In the genomic region with DNA sequence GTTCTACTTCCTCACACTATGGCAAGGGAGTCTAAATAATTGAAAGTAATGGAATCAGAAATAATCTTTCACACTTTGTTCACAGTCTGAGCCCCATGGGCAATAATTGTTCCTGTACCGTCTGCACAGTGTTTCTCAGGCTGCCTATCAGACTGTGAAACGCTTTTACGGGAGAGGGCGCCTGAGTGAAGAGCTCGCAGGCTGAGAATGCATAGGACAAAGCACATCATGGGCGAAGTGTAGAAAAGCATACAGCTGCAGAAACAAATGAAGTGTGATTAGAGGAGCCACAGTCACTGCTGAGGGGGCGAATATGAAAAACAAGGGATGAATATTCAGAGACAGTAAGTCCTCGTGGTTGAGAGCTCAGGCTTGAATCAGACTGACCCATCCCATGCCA, we compare ENCODE assay signal across 1 cellular context.
TF ChIP-seq lines count a peak whose summit lies in the region.

No MANE protein-coding gene starts in this region.

TF ChIP-seq in IMR-90, 13 proteins besides CTCF, POLR2A, EP300 and RAD21:
- no peak for TF ChIP-seq RCOR1 (IDR thresholded peaks at IDR 0.05; ENCODE audit: insufficient replicate concordance, low read length)
- TF ChIP-seq FOS (IDR thresholded peaks at IDR 0.05; ENCODE audit: low read depth, low read length), result no peak
- no peak for TF ChIP-seq SMC3 (IDR thresholded peaks at IDR 0.05; ENCODE audit: low read depth, low read length)
- TF ChIP-seq CHD1 (IDR thresholded peaks at IDR 0.05; ENCODE audit: low read depth, low read length), result no peak
- TF ChIP-seq MAFK (IDR thresholded peaks at IDR 0.05; ENCODE audit: low read depth, low read length), result no peak
- no peak for TF ChIP-seq MXI1 (IDR thresholded peaks at IDR 0.05; ENCODE audit: borderline replicate concordance, low read depth, low read length)
- TF ChIP-seq RFX5 (IDR thresholded peaks at IDR 0.05; ENCODE audit: low read depth, low read length), result no peak
- TF ChIP-seq, protein P1, sequence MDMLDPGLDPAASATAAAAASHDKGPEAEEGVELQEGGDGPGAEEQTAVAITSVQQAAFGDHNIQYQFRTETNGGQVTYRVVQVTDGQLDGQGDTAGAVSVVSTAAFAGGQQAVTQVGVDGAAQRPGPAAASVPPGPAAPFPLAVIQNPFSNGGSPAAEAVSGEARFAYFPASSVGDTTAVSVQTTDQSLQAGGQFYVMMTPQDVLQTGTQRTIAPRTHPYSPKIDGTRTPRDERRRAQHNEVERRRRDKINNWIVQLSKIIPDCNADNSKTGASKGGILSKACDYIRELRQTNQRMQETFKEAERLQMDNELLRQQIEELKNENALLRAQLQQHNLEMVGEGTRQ (IDR thresholded peaks at IDR 0.05; ENCODE audit: low read depth, low read length), result no peak
- no peak for TF ChIP-seq NFE2L2 (IDR thresholded peaks at IDR 0.05; ENCODE audit: low read depth, low read length)
- TF ChIP-seq, protein P2, sequence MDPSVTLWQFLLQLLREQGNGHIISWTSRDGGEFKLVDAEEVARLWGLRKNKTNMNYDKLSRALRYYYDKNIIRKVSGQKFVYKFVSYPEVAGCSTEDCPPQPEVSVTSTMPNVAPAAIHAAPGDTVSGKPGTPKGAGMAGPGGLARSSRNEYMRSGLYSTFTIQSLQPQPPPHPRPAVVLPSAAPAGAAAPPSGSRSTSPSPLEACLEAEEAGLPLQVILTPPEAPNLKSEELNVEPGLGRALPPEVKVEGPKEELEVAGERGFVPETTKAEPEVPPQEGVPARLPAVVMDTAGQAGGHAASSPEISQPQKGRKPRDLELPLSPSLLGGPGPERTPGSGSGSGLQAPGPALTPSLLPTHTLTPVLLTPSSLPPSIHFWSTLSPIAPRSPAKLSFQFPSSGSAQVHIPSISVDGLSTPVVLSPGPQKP (IDR thresholded peaks at IDR 0.05; ENCODE audit: borderline replicate concordance, low read depth, low read length), result no peak
- no peak for TF ChIP-seq MAZ (IDR thresholded peaks at IDR 0.05; ENCODE audit: borderline replicate concordance, low read depth, low read length)
- no peak for TF ChIP-seq BHLHE40 (IDR thresholded peaks at IDR 0.05; ENCODE audit: low read depth, low read length)
- no peak for TF ChIP-seq CEBPB (IDR thresholded peaks at IDR 0.05; ENCODE audit: low read depth, low read length)
